In the genomic region with DNA sequence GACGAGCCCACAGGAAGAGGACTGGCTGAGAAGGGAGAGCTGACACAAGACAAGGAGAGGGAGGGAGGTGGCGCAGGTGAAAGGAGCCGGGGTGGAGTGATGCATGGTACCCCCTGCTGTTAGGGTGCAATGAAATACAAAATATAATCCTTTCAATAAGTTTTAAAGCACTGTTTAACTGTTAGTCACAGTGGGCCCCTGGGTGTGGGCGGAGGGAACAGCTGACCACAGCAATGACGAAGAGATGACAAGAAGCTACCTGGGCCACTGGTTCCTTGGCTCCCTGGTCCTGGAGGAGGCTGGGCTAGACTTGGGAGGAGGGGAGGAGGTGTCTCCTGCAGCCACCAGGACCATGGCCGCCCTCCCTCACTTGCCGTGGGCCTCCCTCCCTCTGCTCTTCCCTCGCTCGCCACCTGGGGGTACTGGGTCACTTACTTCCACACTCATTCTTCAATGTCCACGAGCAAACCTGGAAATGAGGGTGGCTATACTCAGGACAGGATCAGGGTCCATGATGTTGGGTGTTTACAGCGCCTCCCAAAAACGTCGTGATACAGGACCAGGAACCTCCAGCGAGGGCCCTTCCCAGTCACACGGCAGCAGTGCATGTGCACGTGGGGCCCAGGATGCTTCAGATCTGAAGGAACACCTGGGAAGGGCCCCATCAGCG, we compare ENCODE assay signal across 21 cellular contexts.
DNase-seq lines count a peak whose midpoint lies in the region; ATAC-seq, FAIRE-seq and TF ChIP-seq lines count a peak whose summit lies in the region.
"Had no signal": no experiment of that assay in that cellular context is flagged by ENCODE, and none has a peak within 500 bp of the region (broad histone marks: within the 10 kb centered on the region; RNA-seq: fewer than 3 reads in every experiment).

No MANE protein-coding gene starts in this region.

- no peaks in the 10 kb centered on the region for H3K9me3 ChIP-seq in right atrium auricular region
- no peaks in the 10 kb centered on the region for H3K9me3 ChIP-seq in SK-N-SH
- no peaks in the 10 kb centered on the region for H3K9me3 ChIP-seq in kidney (ENCODE audit: control insufficient read depth in 1 of 2, low read length in 2 of 2)
- H3K9me3 ChIP-seq: A549, SJCRH30 had no signal

- no peak overlapping the region for H2AFZ ChIP-seq in SK-N-SH (ENCODE audit: low read depth)

- no peaks in the 10 kb centered on the region for H3K27me3 ChIP-seq in right atrium auricular region
- peaks cover 53% of the 10 kb centered on the region for H3K27me3 ChIP-seq in SK-N-SH (ENCODE audit: insufficient read depth)
- H3K27me3 ChIP-seq: SJCRH30 had no signal

- DNase-seq in cardiac septum (ENCODE audit: low spot score) (peak; percentile 71), right atrium auricular region (ENCODE audit: low spot score) (no peak), SK-N-SH (no peak), kidney (peak; percentile 35), urothelium cell line (ENCODE audit: low spot score) (no peak), GM20000 (ENCODE audit: low spot score) (no peak), SIG-M5 treated with dmso at 0.1 percent for 504 hours (lab: John Stamatoyannopoulos, UW; ENCODE audit: unreplicated experiment) (no peak)
- DNase-seq: GDM1; MM.1S; NCI-H1048; NCI-H1417 treated with DMSO at 0.1 percent for 48 hours; NCI-H187 treated with DMSO at 0.1 percent for 48 hours; NCI-H2107; NCI-H69; NK-92 treated with Interleukin-12 subunit alpha and Interleukin-12 subunit beta, amount 100 ng/mL, for 24 hours; SJCRH30 had no signal

- no peak for ATAC-seq in HG02623 (IDR thresholded peaks at IDR 0.05; ENCODE audit: unreplicated experiment)
- ATAC-seq: A549, K562, Panc1 had no signal

- POLR2A ChIA-PET in SK-N-SH (lab: Yijun Ruan, JAX), result no interaction called here

- FAIRE-seq in kidney (lab: Jason Lieb, UNC) (no peak), urothelium cell line (lab: Jason Lieb, UNC) (peak; percentile 40)
- FAIRE-seq: A549, H54, K562 had no signal

- H3K9me2 ChIP-seq in SK-N-SH, result no peaks in the 10 kb centered on the region

- H3K36me3 ChIP-seq in right atrium auricular region (no peaks in the 10 kb centered on the region), SK-N-SH (replicated peaks in 1 of 2; ENCODE audit: control insufficient read depth in 1 of 2, insufficient read depth in 2 of 2, low read length in 1 of 2) (no peaks in the 10 kb centered on the region), kidney (ENCODE audit: control insufficient read depth in 1 of 2, insufficient read depth in 2 of 2, low read length in 2 of 2) (no peaks in the 10 kb centered on the region)
- H3K36me3 ChIP-seq: SJCRH30 had no signal

- H3K4me3 ChIP-seq in right atrium auricular region, result no peak overlapping the region
- H3K4me3 ChIP-seq in SK-N-SH (ENCODE audit: low read depth in 2 of 2, low read length in 1 of 2), result no peak overlapping the region
- H3K4me3 ChIP-seq in kidney (ENCODE audit: low read length in 2 of 2), result no peak overlapping the region
- H3K4me3 ChIP-seq: A549, K562, SJCRH30 had no signal

- CTCF ChIA-PET in SK-N-SH (lab: Yijun Ruan, JAX), result no interaction called here

- H3K79me2 ChIP-seq in SK-N-SH (ENCODE audit: insufficient read depth), result no peaks in the 10 kb centered on the region

- TF ChIP-seq CTCF in right atrium auricular region (IDR thresholded peaks at IDR 0.05), result no peak
- TF ChIP-seq CTCF in SK-N-SH (IDR thresholded peaks at IDR 0.05), result peak; percentile 26
- TF ChIP-seq CTCF in kidney (IDR thresholded peaks at IDR 0.05; ENCODE audit: borderline replicate concordance, extremely low read depth, insufficient read depth), result no peak
- TF ChIP-seq CTCF in GM20000 (IDR thresholded peaks at IDR 0.05; ENCODE audit: extremely low read depth, missing control alignments), result no peak

- intact Hi-C loops in cardiac septum (cut with DNase I), result no loop called here
- intact Hi-C loops in kidney (cut with DNase I), result no loop called here

- H4K20me1 ChIP-seq in SK-N-SH (ENCODE audit: insufficient read depth), result no peaks in the 10 kb centered on the region

- no peaks in the 10 kb centered on the region for H3F3A ChIP-seq in SK-N-SH (replicated peaks; ENCODE audit: insufficient read depth)

- H3K4me1 ChIP-seq in right atrium auricular region (no peaks in the 10 kb centered on the region), SK-N-SH (ENCODE audit: control insufficient read depth in 1 of 2, insufficient read depth in 2 of 2, low read depth in 1 of 2, low read length in 1 of 2) (no peaks in the 10 kb centered on the region), kidney (ENCODE audit: control insufficient read depth in 1 of 2, insufficient read depth in 1 of 2, low read depth in 1 of 2, low read length in 2 of 2) (no peaks in the 10 kb centered on the region)
- H3K4me1 ChIP-seq: A549, SJCRH30 had no signal

- WGBS in SK-N-SH (ENCODE audit: low lambda C conversion rate), result 10% methylated on average over 14 of the region's 17 CpGs

- H3K9ac ChIP-seq in SK-N-SH (no peak overlapping the region), kidney (ENCODE audit: low read length in 2 of 2) (no peak overlapping the region)

- H3K27ac ChIP-seq in right atrium auricular region, result no peak overlapping the region
- no peak overlapping the region for H3K27ac ChIP-seq in SK-N-SH (ENCODE audit: low read depth in 2 of 2, low read length in 1 of 2)
- no peak overlapping the region for H3K27ac ChIP-seq in kidney (ENCODE audit: low read depth in 2 of 2, low read length in 2 of 2)
- H3K27ac ChIP-seq: A549, SJCRH30 had no signal

- no peak for TF ChIP-seq EP300 in SK-N-SH (IDR thresholded peaks at IDR 0.05; ENCODE audit: borderline replicate concordance in 1 of 2, low read depth in 1 of 2, low read length in 1 of 2)

- TF ChIP-seq RAD21 in SK-N-SH (IDR thresholded peaks at IDR 0.05; ENCODE audit: low read length), result no peak

- no peak overlapping the region for H3K4me2 ChIP-seq in SK-N-SH
- H3K4me2 ChIP-seq: A549 had no signal

TF ChIP-seq in SK-N-SH, 30 proteins besides CTCF, POLR2A, EP300 and RAD21 (continues in another document):
- TF ChIP-seq, protein P1, sequence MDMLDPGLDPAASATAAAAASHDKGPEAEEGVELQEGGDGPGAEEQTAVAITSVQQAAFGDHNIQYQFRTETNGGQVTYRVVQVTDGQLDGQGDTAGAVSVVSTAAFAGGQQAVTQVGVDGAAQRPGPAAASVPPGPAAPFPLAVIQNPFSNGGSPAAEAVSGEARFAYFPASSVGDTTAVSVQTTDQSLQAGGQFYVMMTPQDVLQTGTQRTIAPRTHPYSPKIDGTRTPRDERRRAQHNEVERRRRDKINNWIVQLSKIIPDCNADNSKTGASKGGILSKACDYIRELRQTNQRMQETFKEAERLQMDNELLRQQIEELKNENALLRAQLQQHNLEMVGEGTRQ (IDR thresholded peaks at IDR 0.05; ENCODE audit: borderline replicate concordance, low read depth, low read length), result no peak
- TF ChIP-seq ELF1 (IDR thresholded peaks at IDR 0.05) (no peak), RCOR1 (IDR thresholded peaks at IDR 0.05; ENCODE audit: low read length) (no peak), TAF1 (IDR thresholded peaks at IDR 0.05; ENCODE audit: borderline replicate concordance, low read depth, low read length) (no peak), FOXM1 (IDR thresholded peaks at IDR 0.05; ENCODE audit: low read depth) (no peak), JUND (IDR thresholded peaks at IDR 0.05) (no peak), YY1 (IDR thresholded peaks at IDR 0.05; ENCODE audit: low read depth) (no peak), EZH2phosphoT487 (IDR thresholded peaks at IDR 0.05; ENCODE audit: borderline replicate concordance, low read depth) (no peak), NFIC (IDR thresholded peaks at IDR 0.05; ENCODE audit: borderline replicate concordance) (no peak), FOSL2 (IDR thresholded peaks at IDR 0.05; ENCODE audit: borderline replicate concordance, low read depth) (no peak), MEF2A (IDR thresholded peaks at IDR 0.05; ENCODE audit: borderline replicate concordance, low read depth) (no peak), MXI1 (IDR thresholded peaks at IDR 0.05; ENCODE audit: low read depth, low read length) (no peak), FOXJ3 (CRISPR knock-in tag; IDR thresholded peaks at IDR 0.05) (no peak), SIN3A (IDR thresholded peaks at IDR 0.05; ENCODE audit: borderline replicate concordance, low read depth, low read length) (no peak)
- TF ChIP-seq, protein P2, sequence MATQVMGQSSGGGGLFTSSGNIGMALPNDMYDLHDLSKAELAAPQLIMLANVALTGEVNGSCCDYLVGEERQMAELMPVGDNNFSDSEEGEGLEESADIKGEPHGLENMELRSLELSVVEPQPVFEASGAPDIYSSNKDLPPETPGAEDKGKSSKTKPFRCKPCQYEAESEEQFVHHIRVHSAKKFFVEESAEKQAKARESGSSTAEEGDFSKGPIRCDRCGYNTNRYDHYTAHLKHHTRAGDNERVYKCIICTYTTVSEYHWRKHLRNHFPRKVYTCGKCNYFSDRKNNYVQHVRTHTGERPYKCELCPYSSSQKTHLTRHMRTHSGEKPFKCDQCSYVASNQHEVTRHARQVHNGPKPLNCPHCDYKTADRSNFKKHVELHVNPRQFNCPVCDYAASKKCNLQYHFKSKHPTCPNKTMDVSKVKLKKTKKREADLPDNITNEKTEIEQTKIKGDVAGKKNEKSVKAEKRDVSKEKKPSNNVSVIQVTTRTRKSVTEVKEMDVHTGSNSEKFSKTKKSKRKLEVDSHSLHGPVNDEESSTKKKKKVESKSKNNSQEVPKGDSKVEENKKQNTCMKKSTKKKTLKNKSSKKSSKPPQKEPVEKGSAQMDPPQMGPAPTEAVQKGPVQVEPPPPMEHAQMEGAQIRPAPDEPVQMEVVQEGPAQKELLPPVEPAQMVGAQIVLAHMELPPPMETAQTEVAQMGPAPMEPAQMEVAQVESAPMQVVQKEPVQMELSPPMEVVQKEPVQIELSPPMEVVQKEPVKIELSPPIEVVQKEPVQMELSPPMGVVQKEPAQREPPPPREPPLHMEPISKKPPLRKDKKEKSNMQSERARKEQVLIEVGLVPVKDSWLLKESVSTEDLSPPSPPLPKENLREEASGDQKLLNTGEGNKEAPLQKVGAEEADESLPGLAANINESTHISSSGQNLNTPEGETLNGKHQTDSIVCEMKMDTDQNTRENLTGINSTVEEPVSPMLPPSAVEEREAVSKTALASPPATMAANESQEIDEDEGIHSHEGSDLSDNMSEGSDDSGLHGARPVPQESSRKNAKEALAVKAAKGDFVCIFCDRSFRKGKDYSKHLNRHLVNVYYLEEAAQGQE (IDR thresholded peaks at IDR 0.05; ENCODE audit: low read depth, low read length), result no peak
- TF ChIP-seq, protein P3, sequence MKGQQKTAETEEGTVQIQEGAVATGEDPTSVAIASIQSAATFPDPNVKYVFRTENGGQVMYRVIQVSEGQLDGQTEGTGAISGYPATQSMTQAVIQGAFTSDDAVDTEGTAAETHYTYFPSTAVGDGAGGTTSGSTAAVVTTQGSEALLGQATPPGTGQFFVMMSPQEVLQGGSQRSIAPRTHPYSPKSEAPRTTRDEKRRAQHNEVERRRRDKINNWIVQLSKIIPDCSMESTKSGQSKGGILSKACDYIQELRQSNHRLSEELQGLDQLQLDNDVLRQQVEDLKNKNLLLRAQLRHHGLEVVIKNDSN (IDR thresholded peaks at IDR 0.05; ENCODE audit: borderline replicate concordance, low read depth), result no peak

Comparison
In these comparisons a context has a peak if more than half of its experiments do, and no peak if none do; other contexts are left out.
1. DNase-seq: peak in cardiac septum (single experiment) and kidney (single experiment); none in right atrium auricular region (single experiment), SK-N-SH (single experiment), urothelium cell line (single experiment), GM20000 (single experiment) and SIG-M5 treated with dmso at 0.1 percent for 504 hours (single experiment).